In genomic region chr1:210328746-210329488, GRCh38 we compare ENCODE assay signal across 1 cellular context.
TF ChIP-seq lines count a peak whose summit lies in the region.

TSS of gene HHAT (plus strand) at chr1:210328902. CDS start at chr1:210348976, 20,074 bp downstream.

TF ChIP-seq in SK-N-SH treated with all-trans-retinoic acid at 6 μM for 48 hours, 23 proteins besides CTCF, POLR2A, EP300 and RAD21 (continued from another document):
- no peak for TF ChIP-seq PATZ1 (CRISPR knock-in tag; IDR thresholded peaks at IDR 0.05; ENCODE audit: borderline replicate concordance)
TF ChIP-seq in SK-N-SH treated with all-trans-retinoic acid at 6 μM for 48 hours: peak in this region for 5.
